In the genomic region with DNA sequence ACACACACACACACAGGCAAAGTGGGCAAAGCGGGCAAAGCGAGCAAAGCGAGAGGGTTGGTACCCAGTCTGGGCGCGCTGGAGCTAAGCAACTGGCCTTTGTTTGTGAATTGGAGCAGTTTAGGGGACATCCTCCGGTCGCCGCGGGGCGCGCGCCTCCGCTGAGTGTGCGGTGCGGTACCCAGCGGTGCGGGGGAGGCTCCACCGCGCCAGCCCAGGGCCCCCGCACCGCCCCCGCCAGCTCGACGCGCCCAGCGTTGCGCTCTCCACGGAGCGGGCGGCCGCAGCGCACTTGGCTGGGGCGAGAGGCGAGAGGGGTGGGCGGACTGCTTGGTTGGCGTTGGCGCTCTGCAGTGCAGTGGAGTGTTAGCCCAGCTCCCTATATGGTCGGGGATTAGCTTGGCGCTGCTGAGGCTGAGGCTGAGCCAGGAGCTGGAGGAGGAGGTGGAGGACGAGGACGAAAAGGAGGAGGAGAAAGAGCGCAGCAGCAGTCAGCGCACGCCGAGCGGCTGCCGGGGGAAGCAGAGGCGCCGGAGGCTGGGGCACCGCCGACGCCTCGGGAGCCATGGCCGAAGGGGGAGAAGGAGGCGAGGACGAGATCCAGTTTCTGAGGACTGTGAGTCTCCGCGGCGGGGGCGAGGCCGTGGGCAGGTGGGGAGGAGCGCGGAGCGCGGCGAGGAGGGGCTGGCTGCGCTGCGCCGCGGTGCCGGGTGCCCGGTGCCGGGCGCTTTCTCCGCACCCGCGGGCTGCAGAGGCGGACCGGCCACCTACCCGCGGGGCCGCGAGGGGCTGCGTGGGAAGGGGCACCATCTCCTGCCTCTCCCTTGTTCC, we compare ENCODE assay signal across 8 cellular contexts. TPM values are rescaled to one million over a fixed set of nuclear protein-coding genes. Genes with fewer than 3 reads are reported as not detected.
DNase-seq lines count a peak whose midpoint lies in the region; ATAC-seq, FAIRE-seq and TF ChIP-seq lines count a peak whose summit lies in the region.

A gene (plus strand): TSS at position 487 of the 831 bp plus-strand sequence. CDS start 79 bp downstream, at position 566.

- H3K27ac ChIP-seq in ovary: no peak within 1 kb of the TSS

- peak within 1 kb of the TSS; percentile 43 for H3K4me3 ChIP-seq in ovary

- FAIRE-seq in frontal cortex (lab: Jason Lieb, UNC): no peak

- TF ChIP-seq POLR2A in ovary (IDR thresholded peaks at IDR 0.05): no peak

- 0 to 1% (median 1%) methylated on average over 37 to 84 of the region's 84 CpGs for WGBS in ovary, 3 donors

- no peak for TF ChIP-seq EP300 in ovary (IDR thresholded peaks at IDR 0.05)

- intact Hi-C loops in ovary (cut with DNase I): loop anchor here in 2 of 4 donors (10.0 kb wide), 2 partner anchors 154 to 384 kb away; no protein-coding TSS in a partner anchor

- H3K36me3 ChIP-seq in ovary: no peaks in the 10 kb centered on the region

- H3K9me3 ChIP-seq in ovary: no peaks in the 10 kb centered on the region

- DNase-seq in COR-L47 (lab: John Stamatoyannopoulos, UW) (peak; percentile 69), OCI-M1 (lab: John Stamatoyannopoulos, UW) (peak; percentile 54), frontal cortex (ENCODE audit: low spot score in 2 of 2) (peak; percentile 48 to 51), ovary (no peak), NCI-H1436 treated with DMSO at 0.1 percent for 48 hours (lab: John Stamatoyannopoulos, UW) (no peak)
- no peak for DNase-seq in activated CD8-positive, alpha-beta memory T cell treated with anti-CD3 and anti-CD28 coated beads, Interleukin-2, amount 50 U/mL, for 48 hours
- DNase-seq in stimulated activated CD4-positive, alpha-beta T cell treated with anti-CD3 and anti-CD28 coated beads, Interleukin-1b, Interleukin-23, amount 100 ng/mL, for 48 hours: no peak

- H3K27me3 ChIP-seq in ovary: no peaks in the 10 kb centered on the region

- peaks cover 5% of the 10 kb centered on the region for H3K4me1 ChIP-seq in ovary (ENCODE audit: insufficient read depth)

- no peak for TF ChIP-seq CTCF in ovary (IDR thresholded peaks at IDR 0.05)

- ATAC-seq in GM21786 (IDR thresholded peaks at IDR 0.05; ENCODE audit: unreplicated experiment): no peak

RNA-seq across cellular contexts. Expression of the gene that starts here (rescaled TPM):
- total RNA-seq in frontal cortex (21.2 TPM), ovary (1 to 10 TPM in 3 of 7 donors, under 1 TPM in 4; 0.52 to 6.0 (median 0.96) TPM)
- polyA plus RNA-seq in ovary: 1 to 10 TPM in 1 of 2 donors, under 1 TPM in 1; 0.79 to 5.8 TPM

Comparison
In these comparisons a context has a peak if more than half of its experiments do, and no peak if none do; other contexts are left out.
1. DNase-seq: peak in COR-L47 (single experiment), OCI-M1 (single experiment) and frontal cortex (2 of 2); none in ovary (0 of 5), activated CD8-positive, alpha-beta memory T cell treated with anti-CD3 and anti-CD28 coated beads, Interleukin-2, amount 50 U/mL, for 48 hours (single experiment), NCI-H1436 treated with DMSO at 0.1 percent for 48 hours (single experiment) and stimulated activated CD4-positive, alpha-beta T cell treated with anti-CD3 and anti-CD28 coated beads, Interleukin-1b, Interleukin-23, amount 100 ng/mL, for 48 hours (single experiment).